ENCODE assay signal across 21 cellular contexts in the genomic region with DNA sequence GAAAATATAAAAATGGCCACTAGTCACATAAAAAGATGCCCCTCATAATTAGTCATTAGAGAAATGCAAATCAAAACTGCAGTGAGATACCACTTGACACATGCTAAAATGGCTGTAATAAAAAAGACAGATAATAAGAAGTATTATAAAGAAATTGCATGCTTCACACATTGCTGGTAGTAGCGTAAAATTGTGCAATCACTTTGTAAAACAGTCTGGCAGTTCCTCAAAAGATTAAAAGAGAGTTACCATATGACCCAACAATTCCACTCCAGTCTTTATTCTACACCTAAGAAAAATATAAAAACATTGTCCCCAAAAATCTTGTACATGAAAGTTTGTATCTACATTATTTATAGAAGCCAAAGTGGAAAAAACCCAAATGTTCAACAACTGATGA.
"Had no signal": no experiment of that assay in that cellular context is flagged by ENCODE, and none has a peak within 500 bp of the region (broad histone marks: within the 10 kb centered on the region; RNA-seq: fewer than 3 reads in every experiment).

No MANE protein-coding gene starts in this region.

- H3K27me3 ChIP-seq: adrenal gland, gastrocnemius medialis, spleen, thyroid gland, upper lobe of right lung had no signal

- ATAC-seq: activated CD8-positive, alpha-beta T cell treated with anti-CD3 and anti-CD28 coated beads, Interleukin-2, amount 10 ng/mL, durations not matched to agents 7 days and 5 days; activated naive CD4-positive, alpha-beta T cell treated with anti-CD3 and anti-CD28 coated beads, Interleukin-2, amount 50 U/mL, for 72 hours; activated T-helper 17 cell treated with anti-CD3 and anti-CD28 coated beads, Interleukin-2, amount 50 U/mL, for 72 hours; gastrocnemius medialis; natural killer cell; stimulated activated naive CD8-positive, alpha-beta T cell treated with anti-CD3 and anti-CD28 coated beads, Interleukin-15, Interleukin-2, amounts not matched to agents 100 U/mL and 50 U/mL, for 24 hours; upper lobe of right lung had no signal

- H3K4me1 ChIP-seq: adrenal gland, gastrocnemius medialis, spleen, thyroid gland, upper lobe of right lung had no signal

- H3K9me3 ChIP-seq: adrenal gland, gastrocnemius medialis, thyroid gland, upper lobe of right lung had no signal

- DNase-seq: activated CD4-positive, alpha-beta T cell treated with anti-CD3 and anti-CD28 coated beads, Interleukin-2, amount 10 ng/mL, durations not matched to agents 7 days and 5 days; activated CD4-positive, CD25-positive, alpha-beta regulatory T cell treated with anti-CD3 and anti-CD28 coated beads, Interleukin-2, amount 50 U/mL, for 72 hours; activated CD8-positive, alpha-beta T cell treated with anti-CD3 and anti-CD28 coated beads, Interleukin-2, amount 10 ng/mL, durations not matched to agents 7 days and 5 days; adrenal gland; central memory CD4-positive, alpha-beta T cell; effector memory CD4-positive, alpha-beta T cell; gastrocnemius medialis; head of caudate nucleus; hypothalamus; midbrain; natural killer cell; retina; spleen; stimulated activated CD4-positive, alpha-beta T cell treated with anti-CD3 and anti-CD28 coated beads, Interleukin-4, amount 100 ng/mL, for 4 hours; stimulated activated naive CD8-positive, alpha-beta T cell treated with anti-CD3 and anti-CD28 coated beads, Interleukin-15, Interleukin-2, amounts not matched to agents 100 U/mL and 50 U/mL, for 24 hours; substantia nigra; thyroid gland; upper lobe of right lung; WERI-Rb-1 had no signal

- H3K36me3 ChIP-seq: adrenal gland, gastrocnemius medialis, spleen, thyroid gland, upper lobe of right lung, WERI-Rb-1 had no signal

- H3K4me3 ChIP-seq: adrenal gland, gastrocnemius medialis, spleen, thyroid gland, upper lobe of right lung had no signal

- H3K27ac ChIP-seq: adrenal gland, gastrocnemius medialis, spleen, thyroid gland, upper lobe of right lung, WERI-Rb-1 had no signal
